Comparison of ENCODE assay signal across 19 cellular contexts in genomic region chr10:131561897-131562296, GRCh38.
"Had no signal": no experiment of that assay in that cellular context is flagged by ENCODE, and none has a peak within 500 bp of the region (broad histone marks: within the 10 kb centered on the region; RNA-seq: fewer than 3 reads in every experiment).

No MANE protein-coding gene starts in this region.

- ATAC-seq: activated CD8-positive, alpha-beta T cell treated with anti-CD3 and anti-CD28 coated beads for 36 hours; activated T-helper 17 cell treated with anti-CD3 and anti-CD28 coated beads, Interleukin-2, amount 50 U/mL, for 72 hours; body of pancreas; gastroesophageal sphincter; left lung; natural killer cell had no signal

- H3K4me3 Mint-ChIP-seq: activated CD8-positive, alpha-beta T cell treated with anti-CD3 and anti-CD28 coated beads for 36 hours; activated T-helper 17 cell treated with anti-CD3 and anti-CD28 coated beads, Interleukin-2, amount 50 U/mL, for 72 hours; dendritic cell treated with granulocyte-macrophage colony-stimulating factor and Interleukin-4, amounts not matched to agents 40 ng/mL and 50 ng/mL, for 4 days; memory B cell; natural killer cell had no signal

- H3K27ac Mint-ChIP-seq: activated CD8-positive, alpha-beta T cell treated with anti-CD3 and anti-CD28 coated beads for 36 hours; activated T-helper 17 cell treated with anti-CD3 and anti-CD28 coated beads, Interleukin-2, amount 50 U/mL, for 72 hours; dendritic cell treated with granulocyte-macrophage colony-stimulating factor and Interleukin-4, amounts not matched to agents 40 ng/mL and 50 ng/mL, for 4 days; memory B cell; natural killer cell had no signal

- H3K27me3 Mint-ChIP-seq: activated CD8-positive, alpha-beta T cell treated with anti-CD3 and anti-CD28 coated beads for 36 hours; memory B cell had no signal

- H3K4me1 Mint-ChIP-seq: activated T-helper 17 cell treated with anti-CD3 and anti-CD28 coated beads, Interleukin-2, amount 50 U/mL, for 72 hours; memory B cell; natural killer cell had no signal

- H3K36me3 Mint-ChIP-seq: memory B cell had no signal

- DNase-seq: activated CD4-positive, alpha-beta T cell treated with anti-CD3 and anti-CD28 coated beads for 4 hours; activated CD8-positive, alpha-beta T cell treated with anti-CD3 and anti-CD28 coated beads for 36 hours; activated naive CD4-positive, alpha-beta T cell treated with anti-CD3 and anti-CD28 coated beads, Interleukin-2, amount 50 U/mL, for 16 hours; activated T-cell treated with anti-CD3 and anti-CD28 coated beads for 4 hours; adrenal gland; body of pancreas; central memory CD4-positive, alpha-beta T cell; left lung; natural killer cell; nucleus accumbens; right lobe of liver; stimulated activated CD4-positive, alpha-beta T cell treated with anti-CD3 and anti-CD28 coated beads, Interleukin-2, amount 100 ng/mL, for 24 hours; stimulated activated naive CD4-positive, alpha-beta T cell; substantia nigra; upper lobe of left lung had no signal
